In genomic region chr16:56606071-56606687, GRCh38 we compare ENCODE assay signal across 8 cellular contexts. TPM values are rescaled to one million over a fixed set of nuclear protein-coding genes. Genes with fewer than 3 reads are reported as not detected.
A peak's percentile ranks its signal among the peaks of the same experiment; 100 is the strongest.
DNase-seq lines count a peak whose midpoint lies in the region; ATAC-seq and TF ChIP-seq lines count a peak whose summit lies in the region.

No MANE protein-coding gene starts in this region.

- WGBS in esophagus squamous epithelium, 2 donors, result 20 to 21% methylated on average over 4 of the region's 4 CpGs

- no peak overlapping the region for H3K9ac ChIP-seq in rectal smooth muscle tissue (ENCODE audit: low read length)

- H3K27me3 ChIP-seq in SJSA1 (replicated peaks) (no peaks in the 10 kb centered on the region), esophagus squamous epithelium (no peaks in the 10 kb centered on the region), rectal smooth muscle tissue (ENCODE audit: control insufficient read depth, insufficient read depth, low read length) (no peaks in the 10 kb centered on the region)

- DNase-seq in Daoy (ENCODE audit: low read depth), result peak; percentile 77
- peak; percentile 71 to 83 for DNase-seq in SJSA1 (ENCODE audit: low read depth in 1 of 2, low spot score in 2 of 2)
- DNase-seq in esophagus squamous epithelium (lab: John Stamatoyannopoulos, UW), result no peak
- no peak for DNase-seq in SKM-1 (lab: John Stamatoyannopoulos, UW; ENCODE audit: unreplicated experiment)
- DNase-seq in cerebellum (ENCODE audit: low spot score), result no peak
- no peak for DNase-seq in NCI-H526 treated with DMSO at 0.1 percent for 48 hours (lab: John Stamatoyannopoulos, UW)

- H3K9me3 ChIP-seq in SJSA1 (replicated peaks) (no peaks in the 10 kb centered on the region), esophagus squamous epithelium (no peaks in the 10 kb centered on the region)

- TF ChIP-seq POLR2A in esophagus squamous epithelium (IDR thresholded peaks at IDR 0.05), result no peak

- H3K27ac ChIP-seq in SJSA1 (peak overlapping the region; percentile 92), esophagus squamous epithelium (peak overlapping the region; percentile 82 to 95 (median 90)), rectal smooth muscle tissue (ENCODE audit: low read depth, low read length) (peak overlapping the region; percentile 88)

- H3K4me3 ChIP-seq in SJSA1, result peak overlapping the region; percentile 1
- H3K4me3 ChIP-seq in esophagus squamous epithelium, result peak overlapping the region in 1 of 4 donors; percentile 66
- H3K4me3 ChIP-seq in rectal smooth muscle tissue (ENCODE audit: low read length), result no peak overlapping the region

- intact Hi-C loops in esophagus squamous epithelium (cut with DNase I), result loop anchor here (10.0 kb wide), 1 partner anchor 89 kb away; no protein-coding TSS in a partner anchor

- no peak for ATAC-seq in GM18909 (IDR thresholded peaks at IDR 0.05; ENCODE audit: poor library complexity, unreplicated experiment)

- H3K4me1 ChIP-seq in SJSA1 (replicated peaks) (peaks cover 44% of the 10 kb centered on the region), esophagus squamous epithelium (peaks cover 37 to 58% (median 48%) of the 10 kb centered on the region in 3 donors), rectal smooth muscle tissue (ENCODE audit: control insufficient read depth, insufficient read depth, low read length) (peaks cover 16% of the 10 kb centered on the region)

- no peak for TF ChIP-seq CTCF in esophagus squamous epithelium (IDR thresholded peaks at IDR 0.05)

- no peaks in the 10 kb centered on the region for H3K36me3 ChIP-seq in SJSA1
- no peaks in the 10 kb centered on the region for H3K36me3 ChIP-seq in esophagus squamous epithelium
- H3K36me3 ChIP-seq in rectal smooth muscle tissue (ENCODE audit: control insufficient read depth, insufficient read depth, low read length), result no peaks in the 10 kb centered on the region

RNA-seq across cellular contexts. Expression of gene MT2A, which starts 2.2 kb away (rescaled TPM):
- 207 and 248 TPM in 2 replicates for total RNA-seq in Daoy (2014; rRNA removed; shearing (Covaris generic))
- total RNA-seq in SJSA1 (2014; rRNA removed; shearing (Covaris generic)), result 48.4 and 69.6 TPM in 2 replicates
- total RNA-seq in esophagus squamous epithelium (100 to 1,000 TPM in 2 of 4 donors, 10 to 100 TPM in 2; 76.5 to 157 (median 96.2) TPM), cerebellum (3.4 TPM)

RNA-seq across cellular contexts. Expression of gene MT3, which starts 16.9 kb away (rescaled TPM):
- total RNA-seq in Daoy (2014; rRNA removed; shearing (Covaris generic)), result not detected in 2 replicates
- total RNA-seq in SJSA1 (2014; rRNA removed; shearing (Covaris generic)), result not detected in 2 replicates
- total RNA-seq in esophagus squamous epithelium (not detected), cerebellum (7.5 TPM)

RNA-seq across cellular contexts. Expression of gene MT1E, which starts 19.4 kb away (rescaled TPM):
- total RNA-seq in Daoy (2014; rRNA removed; shearing (Covaris generic)), result 248 and 365 TPM in 2 replicates
- total RNA-seq in SJSA1 (2014; rRNA removed; shearing (Covaris generic)), result 63.9 and 155 TPM in 2 replicates
- total RNA-seq in esophagus squamous epithelium, result 100 to 1,000 TPM in 1 of 4 donors, 10 to 100 TPM in 3; 52.4 to 106 (median 88.7) TPM
- total RNA-seq in cerebellum, result 1.1 TPM

RNA-seq across cellular contexts. Expression of gene MT1M, which starts 26.3 kb away (rescaled TPM):
- 0.74 and 7.4 TPM in 2 replicates for total RNA-seq in Daoy (2014; rRNA removed; shearing (Covaris generic))
- total RNA-seq in SJSA1 (2014; rRNA removed; shearing (Covaris generic)), result 0.74 and 7.0 TPM in 2 replicates
- 1 to 10 TPM in 2 of 4 donors, under 1 TPM in 1, not detected in 1; 0.57 to 7.4 (median 4.8) TPM for total RNA-seq in esophagus squamous epithelium
- not detected for total RNA-seq in cerebellum

RNA-seq across cellular contexts. Expression of gene MT1A, which starts 32.3 kb away (rescaled TPM):
- total RNA-seq in Daoy (2014; rRNA removed; shearing (Covaris generic)), result not detected in 2 replicates
- total RNA-seq in SJSA1 (2014; rRNA removed; shearing (Covaris generic)), result not detected in 2 replicates
- total RNA-seq in esophagus squamous epithelium (10 to 100 TPM in 1 of 4 donors, 1 to 10 TPM in 2, not detected in 1; 3.3 to 34.2 (median 5.3) TPM), cerebellum (not detected)

Comparison
In these comparisons a context has a peak if more than half of its experiments do, and no peak if none do; other contexts are left out.
1. DNase-seq: peak in Daoy (single experiment) and SJSA1 (2 of 2); none in esophagus squamous epithelium (single experiment), SKM-1 (single experiment), cerebellum (single experiment) and NCI-H526 treated with DMSO at 0.1 percent for 48 hours (single experiment).
2. RNA of gene MT2A, which starts 2.2 kb away (total RNA-seq): 207 to 248 TPM in Daoy, 76.5 to 157 TPM in esophagus squamous epithelium and 48.4 to 69.6 TPM in SJSA1; 3.4 TPM in cerebellum (single experiment); every median in the first group is over 10 times any median in the second.
3. RNA of gene MT1E, which starts 19.4 kb away (total RNA-seq): 248 to 365 TPM in Daoy, 52.4 to 106 TPM in esophagus squamous epithelium and 63.9 to 155 TPM in SJSA1; 1.1 TPM in cerebellum (single experiment); every median in the first group is over 10 times any median in the second.
4. Peak in every context shown above with its lines, with median percentiles within 50 percentile points of each other: H3K27ac ChIP-seq.